Comparison of ENCODE assay signal across 2 cellular contexts in the genomic region with DNA sequence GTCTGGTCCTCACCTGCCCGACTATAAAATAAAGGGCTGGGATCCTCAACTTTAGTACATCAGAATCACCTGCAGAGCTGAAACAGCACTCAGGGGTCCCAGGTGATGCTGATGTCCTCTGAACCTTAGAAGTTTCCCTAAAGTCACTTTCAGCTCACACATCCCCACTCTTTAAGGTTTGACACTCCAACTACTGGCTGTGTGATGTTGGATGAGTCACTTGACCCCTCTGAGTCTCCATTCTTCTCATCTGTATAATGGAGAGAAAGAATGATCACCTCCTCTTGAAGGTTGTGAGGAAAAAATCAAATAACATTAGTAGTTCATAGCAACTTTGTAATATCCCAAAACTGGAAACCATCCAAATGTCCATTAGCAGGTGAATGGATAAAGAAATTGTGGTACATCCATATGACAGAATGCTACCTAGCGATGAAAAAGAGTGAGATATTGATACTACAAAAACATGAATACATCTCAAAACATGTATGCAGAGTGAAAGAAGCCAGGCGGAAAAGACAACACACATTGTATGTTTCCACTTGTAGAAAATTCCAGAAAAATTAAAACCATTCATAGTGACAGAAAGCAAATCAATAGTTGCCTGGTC.
TF ChIP-seq lines count a peak whose summit lies in the region.

No MANE protein-coding gene starts in this region.

TF ChIP-seq in SK-N-SH treated with all-trans-retinoic acid at 6 μM for 48 hours, 23 proteins besides CTCF, POLR2A, EP300 and RAD21 (continued from another document):
- no peak for TF ChIP-seq ARNTL (CRISPR knock-in tag; IDR thresholded peaks at IDR 0.05; ENCODE audit: borderline replicate concordance, low read depth)
- no peak for TF ChIP-seq ISL1 (CRISPR knock-in tag; IDR thresholded peaks at IDR 0.05)
- TF ChIP-seq ZFP30 (CRISPR knock-in tag; IDR thresholded peaks at IDR 0.05) = no peak
- peak; percentile 88 for TF ChIP-seq ZNF8 (CRISPR knock-in tag; IDR thresholded peaks at IDR 0.05)

TF ChIP-seq in SK-N-SH, 30 proteins besides CTCF, POLR2A, EP300 and RAD21:
- no peak for TF ChIP-seq YY1 (IDR thresholded peaks at IDR 0.05; ENCODE audit: low read depth)
- no peak for TF ChIP-seq MXI1 (IDR thresholded peaks at IDR 0.05; ENCODE audit: low read depth, low read length)
- TF ChIP-seq EZH2phosphoT487 (IDR thresholded peaks at IDR 0.05; ENCODE audit: borderline replicate concordance, low read depth) = no peak
- no peak for TF ChIP-seq TAF1 (IDR thresholded peaks at IDR 0.05; ENCODE audit: borderline replicate concordance, low read depth, low read length)
- TF ChIP-seq, protein P1, sequence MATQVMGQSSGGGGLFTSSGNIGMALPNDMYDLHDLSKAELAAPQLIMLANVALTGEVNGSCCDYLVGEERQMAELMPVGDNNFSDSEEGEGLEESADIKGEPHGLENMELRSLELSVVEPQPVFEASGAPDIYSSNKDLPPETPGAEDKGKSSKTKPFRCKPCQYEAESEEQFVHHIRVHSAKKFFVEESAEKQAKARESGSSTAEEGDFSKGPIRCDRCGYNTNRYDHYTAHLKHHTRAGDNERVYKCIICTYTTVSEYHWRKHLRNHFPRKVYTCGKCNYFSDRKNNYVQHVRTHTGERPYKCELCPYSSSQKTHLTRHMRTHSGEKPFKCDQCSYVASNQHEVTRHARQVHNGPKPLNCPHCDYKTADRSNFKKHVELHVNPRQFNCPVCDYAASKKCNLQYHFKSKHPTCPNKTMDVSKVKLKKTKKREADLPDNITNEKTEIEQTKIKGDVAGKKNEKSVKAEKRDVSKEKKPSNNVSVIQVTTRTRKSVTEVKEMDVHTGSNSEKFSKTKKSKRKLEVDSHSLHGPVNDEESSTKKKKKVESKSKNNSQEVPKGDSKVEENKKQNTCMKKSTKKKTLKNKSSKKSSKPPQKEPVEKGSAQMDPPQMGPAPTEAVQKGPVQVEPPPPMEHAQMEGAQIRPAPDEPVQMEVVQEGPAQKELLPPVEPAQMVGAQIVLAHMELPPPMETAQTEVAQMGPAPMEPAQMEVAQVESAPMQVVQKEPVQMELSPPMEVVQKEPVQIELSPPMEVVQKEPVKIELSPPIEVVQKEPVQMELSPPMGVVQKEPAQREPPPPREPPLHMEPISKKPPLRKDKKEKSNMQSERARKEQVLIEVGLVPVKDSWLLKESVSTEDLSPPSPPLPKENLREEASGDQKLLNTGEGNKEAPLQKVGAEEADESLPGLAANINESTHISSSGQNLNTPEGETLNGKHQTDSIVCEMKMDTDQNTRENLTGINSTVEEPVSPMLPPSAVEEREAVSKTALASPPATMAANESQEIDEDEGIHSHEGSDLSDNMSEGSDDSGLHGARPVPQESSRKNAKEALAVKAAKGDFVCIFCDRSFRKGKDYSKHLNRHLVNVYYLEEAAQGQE (IDR thresholded peaks at IDR 0.05; ENCODE audit: low read depth, low read length) = no peak
- no peak for TF ChIP-seq RXRA (IDR thresholded peaks at IDR 0.05; ENCODE audit: borderline replicate concordance, low read depth)
- TF ChIP-seq CHD2 (IDR thresholded peaks at IDR 0.05; ENCODE audit: low read length, partially characterized antibody) = no peak
- TF ChIP-seq, protein P2, sequence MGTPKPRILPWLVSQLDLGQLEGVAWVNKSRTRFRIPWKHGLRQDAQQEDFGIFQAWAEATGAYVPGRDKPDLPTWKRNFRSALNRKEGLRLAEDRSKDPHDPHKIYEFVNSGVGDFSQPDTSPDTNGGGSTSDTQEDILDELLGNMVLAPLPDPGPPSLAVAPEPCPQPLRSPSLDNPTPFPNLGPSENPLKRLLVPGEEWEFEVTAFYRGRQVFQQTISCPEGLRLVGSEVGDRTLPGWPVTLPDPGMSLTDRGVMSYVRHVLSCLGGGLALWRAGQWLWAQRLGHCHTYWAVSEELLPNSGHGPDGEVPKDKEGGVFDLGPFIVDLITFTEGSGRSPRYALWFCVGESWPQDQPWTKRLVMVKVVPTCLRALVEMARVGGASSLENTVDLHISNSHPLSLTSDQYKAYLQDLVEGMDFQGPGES (IDR thresholded peaks at IDR 0.05; ENCODE audit: low read depth, low read length) = no peak
- TF ChIP-seq POLR2AphosphoS5 (IDR thresholded peaks at IDR 0.05; ENCODE audit: low read depth, low read length) = no peak
- no peak for TF ChIP-seq MEF2A (IDR thresholded peaks at IDR 0.05; ENCODE audit: borderline replicate concordance, low read depth)
- TF ChIP-seq FOXJ3 (CRISPR knock-in tag; IDR thresholded peaks at IDR 0.05) = no peak
- TF ChIP-seq, protein P3, sequence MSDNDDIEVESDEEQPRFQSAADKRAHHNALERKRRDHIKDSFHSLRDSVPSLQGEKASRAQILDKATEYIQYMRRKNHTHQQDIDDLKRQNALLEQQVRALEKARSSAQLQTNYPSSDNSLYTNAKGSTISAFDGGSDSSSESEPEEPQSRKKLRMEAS (IDR thresholded peaks at IDR 0.05; ENCODE audit: low read depth) = no peak
- TF ChIP-seq GABPA (IDR thresholded peaks at IDR 0.05; ENCODE audit: low read depth) = no peak
- no peak for TF ChIP-seq TEAD4 (IDR thresholded peaks at IDR 0.05; ENCODE audit: borderline replicate concordance, insufficient read depth)
- TF ChIP-seq, protein P4, sequence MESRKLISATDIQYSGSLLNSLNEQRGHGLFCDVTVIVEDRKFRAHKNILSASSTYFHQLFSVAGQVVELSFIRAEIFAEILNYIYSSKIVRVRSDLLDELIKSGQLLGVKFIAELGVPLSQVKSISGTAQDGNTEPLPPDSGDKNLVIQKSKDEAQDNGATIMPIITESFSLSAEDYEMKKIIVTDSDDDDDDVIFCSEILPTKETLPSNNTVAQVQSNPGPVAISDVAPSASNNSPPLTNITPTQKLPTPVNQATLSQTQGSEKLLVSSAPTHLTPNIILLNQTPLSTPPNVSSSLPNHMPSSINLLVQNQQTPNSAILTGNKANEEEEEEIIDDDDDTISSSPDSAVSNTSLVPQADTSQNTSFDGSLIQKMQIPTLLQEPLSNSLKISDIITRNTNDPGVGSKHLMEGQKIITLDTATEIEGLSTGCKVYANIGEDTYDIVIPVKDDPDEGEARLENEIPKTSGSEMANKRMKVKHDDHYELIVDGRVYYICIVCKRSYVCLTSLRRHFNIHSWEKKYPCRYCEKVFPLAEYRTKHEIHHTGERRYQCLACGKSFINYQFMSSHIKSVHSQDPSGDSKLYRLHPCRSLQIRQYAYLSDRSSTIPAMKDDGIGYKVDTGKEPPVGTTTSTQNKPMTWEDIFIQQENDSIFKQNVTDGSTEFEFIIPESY (IDR thresholded peaks at IDR 0.05; ENCODE audit: borderline replicate concordance, low read depth) = no peak
- TF ChIP-seq, protein P5, sequence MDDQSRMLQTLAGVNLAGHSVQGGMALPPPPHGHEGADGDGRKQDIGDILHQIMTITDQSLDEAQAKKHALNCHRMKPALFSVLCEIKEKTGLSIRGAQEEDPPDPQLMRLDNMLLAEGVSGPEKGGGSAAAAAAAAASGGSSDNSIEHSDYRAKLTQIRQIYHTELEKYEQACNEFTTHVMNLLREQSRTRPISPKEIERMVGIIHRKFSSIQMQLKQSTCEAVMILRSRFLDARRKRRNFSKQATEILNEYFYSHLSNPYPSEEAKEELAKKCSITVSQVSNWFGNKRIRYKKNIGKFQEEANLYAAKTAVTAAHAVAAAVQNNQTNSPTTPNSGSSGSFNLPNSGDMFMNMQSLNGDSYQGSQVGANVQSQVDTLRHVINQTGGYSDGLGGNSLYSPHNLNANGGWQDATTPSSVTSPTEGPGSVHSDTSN (IDR thresholded peaks at IDR 0.05) = no peak
